12 cellular contexts compared by ENCODE assay signal in genomic region chr3:52490938-52491526, GRCh38. TPM values are rescaled to one million over a fixed set of nuclear protein-coding genes. Genes with fewer than 3 reads are reported as not detected.
A peak's percentile ranks its signal among the peaks of the same experiment; 100 is the strongest.
DNase-seq lines count a peak whose midpoint lies in the region; ATAC-seq and TF ChIP-seq lines count a peak whose summit lies in the region.
"Had no signal": no experiment of that assay in that cellular context is flagged by ENCODE, and none has a peak within 500 bp of the region (broad histone marks: within the 10 kb centered on the region; RNA-seq: fewer than 3 reads in every experiment).

No MANE protein-coding gene starts in this region.

- TF ChIP-seq CTCF in spleen (IDR thresholded peaks at IDR 0.05 in 8 of 11, conservative IDR thresholded peaks at IDR 0.05 in 3 of 11) (no peak), GM10248 (IDR thresholded peaks at IDR 0.05; ENCODE audit: control extremely low read depth, extremely low read depth, low read depth, missing control alignments) (no peak)

- POLR2A ChIA-PET in GM10248 (lab: Yijun Ruan, JAX), result no interaction called here

- H3K4me1 ChIP-seq in spleen, result peaks cover 18 to 81% (median 52%) of the 10 kb centered on the region in 6 donors

- H3K27me3 ChIP-seq in spleen (replicated peaks in 1 of 7), result peaks cover 0 to 11% (median 0%) of the 10 kb centered on the region in 7 donors

- TF ChIP-seq POLR2A in spleen (IDR thresholded peaks at IDR 0.05) (no peak), GM18505 (IDR thresholded peaks at IDR 0.05; ENCODE audit: borderline replicate concordance, extremely low read depth, insufficient read depth, insufficient read length) (no peak)

- intact Hi-C loops in spleen (cut with DNase I; ENCODE audit: low total_unique reads), result no loop called here

- peaks cover 0 to 80% (median 66%) of the 10 kb centered on the region in 6 donors for H3K36me3 ChIP-seq in spleen

- CTCF ChIA-PET in GM10248 (lab: Yijun Ruan, JAX), result interaction anchor here (0.8 to 1.6 kb wide), 4 partner anchors 9 to 44 kb away, joined by 3 to 5 read pairs (median 3); no protein-coding TSS in a partner anchor

- no peaks in the 10 kb centered on the region for H3K9me3 ChIP-seq in spleen

- WGBS in spleen, 5 donors, result 52 to 65% (median 57%) methylated on average over 17 to 23 of the region's 23 CpGs

- H3K27ac ChIP-seq in spleen, result peak overlapping the region in 7 of 8 donors; percentile 42 to 82 (median 78)

- no peak overlapping the region for H3K4me3 ChIP-seq in spleen

- ATAC-seq in left lobe of liver (peak; percentile 49), GM18505 (IDR thresholded peaks at IDR 0.05; ENCODE audit: unreplicated experiment) (no peak)
- ATAC-seq: stimulated activated memory B cell treated with anti-CD40 and anti-IgM and Interleukin-4, amounts not matched to agents 10 μg/mL and 1 μg/mL and 100 μg/mL, for 72 hours had no signal

- DNase-seq in KG1 (lab: John Stamatoyannopoulos, UW) (peak; percentile 38), dermis blood vessel endothelial cell (peak; percentile 95), left lobe of liver (ENCODE audit: low spot score) (no peak), spleen (peak; percentile 87), GM10248 (ENCODE audit: extremely low spot score) (no peak)
- DNase-seq in activated effector memory CD4-positive, alpha-beta T cell treated with anti-CD3 and anti-CD28 coated beads, Interleukin-2, amount 50 U/mL, for 16 hours, result no peak
- no peak for DNase-seq in central memory CD4-positive, alpha-beta T cell
- DNase-seq: activated CD8-positive, alpha-beta memory T cell treated with anti-CD3 and anti-CD28 coated beads for 24 hours; NCI-H774 had no signal

RNA-seq across cellular contexts. Expression of gene STAB1, which starts 4.1 kb away (rescaled TPM):
- total RNA-seq in dermis blood vessel endothelial cell (462 and 464 TPM in 2 replicates), left lobe of liver (71.5 TPM), spleen (1,000 to 10,000 TPM in 1 of 7 donors, 100 to 1,000 TPM in 6; 351 to 1,070 (median 406) TPM)
- polyA plus RNA-seq in spleen, result 1,000 to 10,000 TPM in 2 of 3 donors, 100 to 1,000 TPM in 1; 287 to 1,994 (median 1,275) TPM
- polyA plus RNA-seq: CD4-positive, alpha-beta memory T cell had no signal

RNA-seq across cellular contexts. Expression of gene NISCH, which starts 35.6 kb away (rescaled TPM):
- total RNA-seq in dermis blood vessel endothelial cell, result 72.8 and 106 TPM in 2 replicates
- 39.3 TPM for total RNA-seq in left lobe of liver
- 10 to 100 TPM; 72.5 to 92.7 (median 86.2) TPM for total RNA-seq in spleen
- 10 to 100 TPM; 18.9 to 45.1 (median 41.7) TPM for polyA plus RNA-seq in spleen

RNA-seq across cellular contexts. Expression of gene TNNC1, which starts 37.2 kb away (rescaled TPM):
- not detected in 2 replicates for total RNA-seq in dermis blood vessel endothelial cell
- 0.25 TPM for total RNA-seq in left lobe of liver
- 1 to 10 TPM in 6 of 7 donors, under 1 TPM in 1; 0.74 to 2.2 (median 1.6) TPM for total RNA-seq in spleen
- 1 to 10 TPM; 2.2 to 5.8 (median 4.4) TPM for polyA plus RNA-seq in spleen

RNA-seq across cellular contexts. Expression of gene NT5DC2, which starts 42.6 kb away (rescaled TPM):
- 32.2 and 81.1 TPM in 2 replicates for total RNA-seq in dermis blood vessel endothelial cell
- total RNA-seq in left lobe of liver, result 4.1 TPM
- 10 to 100 TPM in 6 of 7 donors, 1 to 10 TPM in 1; 9.3 to 26.0 (median 12.0) TPM for total RNA-seq in spleen
- polyA plus RNA-seq in spleen, result 10 to 100 TPM in 1 of 3 donors, 1 to 10 TPM in 2; 7.8 to 11.8 (median 7.9) TPM

RNA-seq across cellular contexts. Expression of gene UQCC5, which starts 45.4 kb away (rescaled TPM):
- total RNA-seq in dermis blood vessel endothelial cell (1.7 and 2.7 TPM in 2 replicates), left lobe of liver (7.4 TPM), spleen (10 to 100 TPM in 3 of 7 donors, 1 to 10 TPM in 4; 2.7 to 12.8 (median 7.6) TPM)
- 10 to 100 TPM; 24.8 to 41.5 (median 26.1) TPM for polyA plus RNA-seq in spleen

Comparison
In these comparisons a context has a peak if more than half of its experiments do, and no peak if none do; other contexts are left out.
1. DNase-seq: peak in KG1 (single experiment), dermis blood vessel endothelial cell (single experiment) and spleen (single experiment); none in left lobe of liver (single experiment), activated effector memory CD4-positive, alpha-beta T cell treated with anti-CD3 and anti-CD28 coated beads, Interleukin-2, amount 50 U/mL, for 16 hours (single experiment), central memory CD4-positive, alpha-beta T cell (single experiment) and GM10248 (single experiment).